22 cellular contexts compared by ENCODE assay signal in genomic region chr1:197352011-197352410, GRCh38.
DNase-seq lines count a peak whose midpoint lies in the region; ATAC-seq, FAIRE-seq and TF ChIP-seq lines count a peak whose summit lies in the region.
"Had no signal": no experiment of that assay in that cellular context is flagged by ENCODE, and none has a peak within 500 bp of the region (broad histone marks: within the 10 kb centered on the region; RNA-seq: fewer than 3 reads in every experiment).

No MANE protein-coding gene starts in this region.

- no peaks in the 10 kb centered on the region for H3K79me1 ChIP-seq in mesenchymal stem cell (replicated peaks; ENCODE audit: low read length, poor library complexity, severe bottlenecking)

- TF ChIP-seq CTCF in VCaP (conservative IDR thresholded peaks at IDR 0.05) (no peak), endodermal cell (conservative IDR thresholded peaks at IDR 0.05) (no peak)

- no peak overlapping the region for H3K4me3 Mint-ChIP-seq in endodermal cell
- H3K4me3 Mint-ChIP-seq in stimulated activated naive CD8-positive, alpha-beta T cell treated with anti-CD3 and anti-CD28 coated beads, Interleukin-15, amount 100 ng/mL, for 72 hours, result no peak overlapping the region
- H3K4me3 Mint-ChIP-seq: CD8-positive, alpha-beta T cell had no signal

- no CpG with 5 or more reads among the region's 1 CpG for WGBS in mesenchymal stem cell
- 76 to 100% methylated on average over 1 of the region's 1 CpG for WGBS in endodermal cell (ENCODE audit: insufficient coverage in 1 of 2, insufficient read length in 1 of 2), 2 experiments

- H3K4me1 ChIP-seq in mesenchymal stem cell (ENCODE audit: control insufficient read depth, insufficient read depth, low read depth, low read length) (no peaks in the 10 kb centered on the region), endodermal cell (ENCODE audit: control insufficient read depth, insufficient read depth, low read length) (no peaks in the 10 kb centered on the region)
- H3K4me1 ChIP-seq: BLaER1 treated with 17β-estradiol and CSF1 and Interleukin-3, amounts not matched to agents 10 nM and 100 nM; Peyer's patch had no signal

- H3K27ac Mint-ChIP-seq in endodermal cell, result no peak overlapping the region
- H3K27ac Mint-ChIP-seq in stimulated activated naive CD8-positive, alpha-beta T cell treated with anti-CD3 and anti-CD28 coated beads, Interleukin-15, amount 100 ng/mL, for 72 hours, result no peak overlapping the region
- H3K27ac Mint-ChIP-seq: CD8-positive, alpha-beta T cell had no signal

- H3K9me3 Mint-ChIP-seq in endodermal cell, result no peaks in the 10 kb centered on the region
- no peaks in the 10 kb centered on the region for H3K9me3 Mint-ChIP-seq in stimulated activated naive CD8-positive, alpha-beta T cell treated with anti-CD3 and anti-CD28 coated beads, Interleukin-15, amount 100 ng/mL, for 72 hours
- H3K9me3 Mint-ChIP-seq: CD8-positive, alpha-beta T cell had no signal

- no peak overlapping the region for H2BK5ac ChIP-seq in mesenchymal stem cell (ENCODE audit: low read depth, low read length, poor library complexity, severe bottlenecking)

- H3K9ac ChIP-seq in mesenchymal stem cell (ENCODE audit: low read length) (no peak overlapping the region), endodermal cell (ENCODE audit: extremely low read depth, low read length, poor library complexity, severe bottlenecking) (no peak overlapping the region)
- H3K9ac ChIP-seq: BLaER1 treated with 17β-estradiol and CSF1 and Interleukin-3, amounts not matched to agents 10 nM and 100 nM had no signal

- no peaks in the 10 kb centered on the region for H3K27me3 Mint-ChIP-seq in endodermal cell (ENCODE audit: insufficient read depth)
- H3K27me3 Mint-ChIP-seq in stimulated activated naive CD8-positive, alpha-beta T cell treated with anti-CD3 and anti-CD28 coated beads, Interleukin-15, amount 100 ng/mL, for 72 hours, result no peaks in the 10 kb centered on the region

- no peak overlapping the region for H3K14ac ChIP-seq in mesenchymal stem cell (ENCODE audit: low read length in 2 of 2)

- FAIRE-seq in frontal cortex (lab: Jason Lieb, UNC), result no peak
- FAIRE-seq: GM19239, H1 had no signal

- no peaks in the 10 kb centered on the region for H3K36me3 ChIP-seq in mesenchymal stem cell (ENCODE audit: control insufficient read depth in 1 of 2, insufficient read depth in 2 of 2, low read depth in 1 of 2, low read length in 2 of 2)
- H3K36me3 ChIP-seq in endodermal cell (ENCODE audit: control insufficient read depth, insufficient read depth, low read length), result no peaks in the 10 kb centered on the region
- H3K36me3 ChIP-seq: BLaER1 treated with 17β-estradiol and CSF1 and Interleukin-3, amounts not matched to agents 10 nM and 100 nM; Peyer's patch had no signal

- H3K27ac ChIP-seq in VCaP (peak overlapping the region; percentile 53), mesenchymal stem cell (ENCODE audit: low read length, poor library complexity, severe bottlenecking) (no peak overlapping the region), endodermal cell (ENCODE audit: low read depth, low read length) (no peak overlapping the region)
- H3K27ac ChIP-seq: BLaER1 treated with 17β-estradiol and CSF1 and Interleukin-3, amounts not matched to agents 10 nM and 100 nM; Peyer's patch had no signal

- no peaks in the 10 kb centered on the region for H3K36me3 Mint-ChIP-seq in endodermal cell (ENCODE audit: low read depth)
- H3K36me3 Mint-ChIP-seq: CD8-positive, alpha-beta T cell had no signal

- H3K23ac ChIP-seq in mesenchymal stem cell (ENCODE audit: low read length in 2 of 2), result no peak overlapping the region

- H4K8ac ChIP-seq in mesenchymal stem cell (ENCODE audit: low read length), result no peak overlapping the region

- H3K18ac ChIP-seq in mesenchymal stem cell (ENCODE audit: low read depth in 1 of 2, low read length in 2 of 2), result no peak overlapping the region

- no peak overlapping the region for H2AFZ ChIP-seq in mesenchymal stem cell (ENCODE audit: low read depth, low read length)

- H3K4me2 ChIP-seq in mesenchymal stem cell (ENCODE audit: low read length, poor library complexity, severe bottlenecking), result no peak overlapping the region
- H3K4me2 ChIP-seq: BLaER1 treated with 17β-estradiol and CSF1 and Interleukin-3, amounts not matched to agents 10 nM and 100 nM had no signal

- H3K4ac ChIP-seq in mesenchymal stem cell (ENCODE audit: low read depth in 1 of 2, low read length in 2 of 2), result no peak overlapping the region

- H3K27me3 ChIP-seq in mesenchymal stem cell (ENCODE audit: control insufficient read depth in 1 of 2, insufficient read depth in 1 of 2, low read length in 2 of 2) (no peaks in the 10 kb centered on the region), endodermal cell (ENCODE audit: control insufficient read depth, insufficient read depth, low read length, poor library complexity, severe bottlenecking) (no peaks in the 10 kb centered on the region)
- H3K27me3 ChIP-seq: BLaER1 treated with 17β-estradiol and CSF1 and Interleukin-3, amounts not matched to agents 10 nM and 100 nM; Peyer's patch had no signal

- ATAC-seq in stimulated activated naive CD8-positive, alpha-beta T cell treated with anti-CD3 and anti-CD28 coated beads, Interleukin-15, amount 100 ng/mL, for 72 hours, result no peak
- ATAC-seq: CD8-positive, alpha-beta T cell had no signal

- H3K4me3 ChIP-seq in mesenchymal stem cell (ENCODE audit: insufficient read depth in 1 of 2, low read depth in 1 of 2, low read length in 2 of 2) (no peak overlapping the region), endodermal cell (ENCODE audit: low read length) (no peak overlapping the region)
- H3K4me3 ChIP-seq: BLaER1 treated with 17β-estradiol and CSF1 and Interleukin-3, amounts not matched to agents 10 nM and 100 nM; Peyer's patch had no signal

- no peaks in the 10 kb centered on the region for H3K4me1 Mint-ChIP-seq in endodermal cell
- no peaks in the 10 kb centered on the region for H3K4me1 Mint-ChIP-seq in stimulated activated naive CD8-positive, alpha-beta T cell treated with anti-CD3 and anti-CD28 coated beads, Interleukin-15, amount 100 ng/mL, for 72 hours

- H2AK5ac ChIP-seq in mesenchymal stem cell (ENCODE audit: low read length, severe bottlenecking), result no peak overlapping the region

- H2BK12ac ChIP-seq in mesenchymal stem cell (ENCODE audit: low read length in 2 of 2), result no peak overlapping the region

- H3K9me3 ChIP-seq in mesenchymal stem cell (ENCODE audit: control insufficient read depth, low read length) (no peaks in the 10 kb centered on the region), endodermal cell (ENCODE audit: control insufficient read depth, low read length) (no peaks in the 10 kb centered on the region)
- H3K9me3 ChIP-seq: Peyer's patch had no signal

- H2BK15ac ChIP-seq in mesenchymal stem cell (ENCODE audit: low read depth, poor library complexity, severe bottlenecking), result no peak overlapping the region

- no peak overlapping the region for H4K91ac ChIP-seq in mesenchymal stem cell (ENCODE audit: low read length)

- DNase-seq in HCEC 1CT, result peak; percentile 20
- DNase-seq in mesenchymal stem cell, result peak; percentile 22
- DNase-seq in endodermal cell, result no peak
- DNase-seq in stimulated activated naive CD8-positive, alpha-beta T cell treated with anti-CD3 and anti-CD28 coated beads, Interleukin-15, amount 100 ng/mL, for 72 hours, result no peak
- no peak for DNase-seq in islet precursor cell
- DNase-seq in frontal cortex (ENCODE audit: low spot score in 2 of 2), result no peak
- DNase-seq: CD8-positive, alpha-beta T cell; DMS153; GF-D8; Kasumi-1; MM.1S; NCI-H1048; NCI-H1417 treated with DMSO at 0.1 percent for 48 hours; NCI-H2029; NCI-H2171 treated with DMSO at 0.1 percent for 48 hours; NCI-H524 treated with DMSO at 0.1 percent for 48 hours; NCI-H82; Peyer's patch had no signal

- no peak overlapping the region for H2BK120ac ChIP-seq in mesenchymal stem cell (ENCODE audit: low read depth, low read length)

Comparison
In these comparisons a context has a peak if more than half of its experiments do, and no peak if none do; other contexts are left out.
1. DNase-seq: peak in HCEC 1CT (single experiment) and mesenchymal stem cell (single experiment); none in endodermal cell (single experiment), stimulated activated naive CD8-positive, alpha-beta T cell treated with anti-CD3 and anti-CD28 coated beads, Interleukin-15, amount 100 ng/mL, for 72 hours (0 of 2), islet precursor cell (single experiment) and frontal cortex (0 of 2).